In genomic region chr19:2790557-2791271, GRCh38 we compare ENCODE assay signal across 1 cellular context.
A peak's percentile ranks its signal among the peaks of the same experiment; 100 is the strongest.
TF ChIP-seq lines count a peak whose summit lies in the region.

No MANE protein-coding gene starts in this region.

TF ChIP-seq in liver, 16 proteins besides CTCF, POLR2A, EP300 and RAD21 (continued from another document):
- TF ChIP-seq ZBTB33 (IDR thresholded peaks at IDR 0.05) (no peak), FOXA2 (IDR thresholded peaks at IDR 0.05) (no peak), NR2F2 (IDR thresholded peaks at IDR 0.05) (peak; percentile 75), GABPA (IDR thresholded peaks at IDR 0.05 in 1 of 2, conservative IDR thresholded peaks at IDR 0.05 in 1 of 2) (peak in 1 of 2 donors; percentile 38), SP1 (IDR thresholded peaks at IDR 0.05) (peak; percentile 70), RXRA (IDR thresholded peaks at IDR 0.05) (peak; percentile 77 to 89), REST (IDR thresholded peaks at IDR 0.05) (peak; percentile 70), HNF4G (IDR thresholded peaks at IDR 0.05) (peak; percentile 51), JUND (IDR thresholded peaks at IDR 0.05) (peak in 1 of 2 donors; percentile 71), HNF4A (conservative IDR thresholded peaks at IDR 0.05) (peak; percentile 86 to 87), MAX (IDR thresholded peaks at IDR 0.05) (no peak), TAF1 (conservative IDR thresholded peaks at IDR 0.05) (no peak), ATF3 (IDR thresholded peaks at IDR 0.05) (no peak), FOXA1 (IDR thresholded peaks at IDR 0.05) (no peak)
